ENCODE assay signal across 22 cellular contexts in the genomic region with DNA sequence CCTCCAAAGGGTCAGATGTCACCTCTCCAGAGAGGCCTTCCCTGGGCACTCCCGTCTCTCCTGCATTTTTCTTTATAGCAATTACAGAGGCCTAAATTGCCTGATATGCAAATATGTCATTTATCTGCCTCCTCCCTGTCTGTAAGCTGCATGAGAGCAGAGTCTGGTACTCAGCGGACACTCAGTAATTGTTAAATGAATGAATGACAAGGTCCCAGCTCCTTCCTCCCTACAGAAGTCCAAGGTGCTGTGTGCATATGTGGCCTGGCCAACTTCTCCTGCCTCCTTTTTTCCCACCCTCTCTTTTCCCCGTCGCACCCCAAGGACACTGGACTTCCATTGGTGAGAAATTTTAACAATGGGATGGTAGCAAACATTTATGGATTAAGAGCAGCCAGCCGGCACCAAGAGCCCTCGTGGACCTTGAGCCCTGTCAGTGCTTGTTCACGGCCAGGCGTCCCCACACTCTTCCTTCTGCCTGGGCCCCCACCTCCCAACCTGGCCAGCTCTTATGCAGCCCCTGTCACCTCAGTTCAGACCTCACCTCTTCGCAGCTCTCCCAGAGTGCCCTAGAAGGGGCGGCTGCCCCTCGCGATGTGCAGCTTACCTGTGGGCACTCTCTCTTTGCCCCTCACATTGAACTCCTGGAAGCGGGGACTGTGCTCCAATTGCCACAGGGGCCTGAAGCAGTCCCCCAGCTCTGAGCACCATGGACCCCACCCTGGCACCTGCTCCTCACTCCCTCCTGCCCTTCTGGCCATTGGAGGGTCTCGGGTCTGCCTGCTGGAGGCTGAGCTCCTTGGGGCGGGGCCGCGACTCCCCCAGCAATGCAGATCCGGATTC. TPM values are rescaled to one million over a fixed set of nuclear protein-coding genes. Genes with fewer than 3 reads are reported as not detected.
A peak's percentile ranks its signal among the peaks of the same experiment; 100 is the strongest.
DNase-seq lines count a peak whose midpoint lies in the region; ATAC-seq and TF ChIP-seq lines count a peak whose summit lies in the region.
"Had no signal": no experiment of that assay in that cellular context is flagged by ENCODE, and none has a peak within 500 bp of the region (broad histone marks: within the 10 kb centered on the region; RNA-seq: fewer than 3 reads in every experiment).

No MANE protein-coding gene starts in this region.

- H3K36me3 ChIP-seq in right lobe of liver: no peaks in the 10 kb centered on the region
- H3K36me3 ChIP-seq: BE2C, MG63, SJSA1 had no signal

- peaks cover 10% of the 10 kb centered on the region for H3K27me3 Mint-ChIP-seq in glutamatergic neuron (ENCODE audit: unreplicated experiment)
- H3K27me3 Mint-ChIP-seq in type B pancreatic cell: peaks cover 13% of the 10 kb centered on the region

- ATAC-seq in right lobe of liver (peak in 1 of 4 donors; percentile 33), GM21390 (IDR thresholded peaks at IDR 0.05; ENCODE audit: unreplicated experiment) (no peak)
- ATAC-seq: Right ventricle myocardium inferior had no signal

- peak overlapping the region; percentile 3 for H3K4me3 Mint-ChIP-seq in glutamatergic neuron (ENCODE audit: unreplicated experiment)
- H3K4me3 Mint-ChIP-seq in type B pancreatic cell: no peak overlapping the region

- no peak for TF ChIP-seq POLR2A in right lobe of liver (IDR thresholded peaks at IDR 0.05)

- 33% methylated on average over 14 of the region's 18 CpGs for WGBS in right lobe of liver (ENCODE audit: insufficient coverage, low coverage, low lambda C conversion rate, missing lambda C conversion rate)

- no peaks in the 10 kb centered on the region for H3K9me3 ChIP-seq in right lobe of liver
- H3K9me3 ChIP-seq: BE2C, MG63, SJSA1 had no signal

- H3K27ac ChIP-seq in right lobe of liver: peak overlapping the region in 2 of 3 donors; percentile 52 to 75
- H3K27ac ChIP-seq: 22Rv1, PC-9, SJSA1 had no signal

- DNase-seq in NCI-H526 (lab: John Stamatoyannopoulos, UW): peak; percentile 39 to 52
- DNase-seq in NCI-H526 treated with DMSO at 0.1 percent for 48 hours (lab: John Stamatoyannopoulos, UW): no peak
- no peak for DNase-seq in glutamatergic neuron
- DNase-seq in right lobe of liver: no peak
- no peak for DNase-seq in type B pancreatic cell (ENCODE audit: extremely low spot score, unreplicated experiment)
- DNase-seq in NOMO-1 (lab: John Stamatoyannopoulos, UW; ENCODE audit: unreplicated experiment in 2 of 2): no peak
- DNase-seq: BE2C, Calu3, DMS79 treated with DMSO at 0.1 percent for 48 hours, GF-D8, IMR-90, KG1, MG63, NCI-H2029, NCI-H446 treated with DMSO at 0.1 percent for 48 hours had no signal

- H3K27ac Mint-ChIP-seq in glutamatergic neuron (ENCODE audit: unreplicated experiment) (no peak overlapping the region), type B pancreatic cell (peak overlapping the region; percentile 29)

- peaks cover 12% of the 10 kb centered on the region for H3K4me1 Mint-ChIP-seq in glutamatergic neuron (ENCODE audit: low read depth, unreplicated experiment)
- H3K4me1 Mint-ChIP-seq in type B pancreatic cell (ENCODE audit: unreplicated experiment): peaks cover 14% of the 10 kb centered on the region

- TF ChIP-seq CTCF in glutamatergic neuron (IDR thresholded peaks at IDR 0.05; ENCODE audit: partially characterized antibody, unreplicated experiment) (no peak), right lobe of liver (IDR thresholded peaks at IDR 0.05) (no peak), type B pancreatic cell (conservative IDR thresholded peaks at IDR 0.05) (no peak)

- H3K27me3 ChIP-seq in right lobe of liver: no peaks in the 10 kb centered on the region
- H3K27me3 ChIP-seq: BE2C, MG63 had no signal

- peaks cover 0 to 27% (median 7%) of the 10 kb centered on the region in 4 donors for H3K4me1 ChIP-seq in right lobe of liver
- H3K4me1 ChIP-seq: SJSA1 had no signal

- H3K36me3 Mint-ChIP-seq in glutamatergic neuron (ENCODE audit: unreplicated experiment) (no peaks in the 10 kb centered on the region), type B pancreatic cell (no peaks in the 10 kb centered on the region)

- intact Hi-C loops in right lobe of liver (cut with DNase I): no loop called here

- H3K9me3 Mint-ChIP-seq in glutamatergic neuron (ENCODE audit: unreplicated experiment) (peaks cover 5% of the 10 kb centered on the region), type B pancreatic cell (no peaks in the 10 kb centered on the region)

- peak overlapping the region; percentile 39 to 59 (median 58) for H3K4me3 ChIP-seq in right lobe of liver
- H3K4me3 ChIP-seq: MG63, PC-9, SJSA1 had no signal

RNA-seq across cellular contexts. Expression of gene TMPRSS6, which starts 1.5 kb away (rescaled TPM):
- total RNA-seq in glutamatergic neuron (ENCODE audit: unreplicated experiment) (0.12 TPM), right lobe of liver (100 to 1,000 TPM in 1 of 6 experiments, 10 to 100 TPM in 5; 40.7 to 104 (median 60.6) TPM), type B pancreatic cell (ENCODE audit: low replicate concordance) (7.6 and 14.3 TPM in 2 replicates)
- total RNA-seq: Calu3, H4, IMR-90, Right ventricle myocardium inferior, RPMI7951, SJSA1 had no signal

RNA-seq across cellular contexts. Expression of gene IL2RB, which starts 41.7 kb away (rescaled TPM):
- total RNA-seq in glutamatergic neuron (ENCODE audit: unreplicated experiment): not detected
- 1 to 10 TPM; 1.2 to 8.6 (median 2.0) TPM for total RNA-seq in right lobe of liver
- total RNA-seq in type B pancreatic cell (ENCODE audit: low replicate concordance): 0.12 and 0.68 TPM in 2 replicates
- total RNA-seq: Calu3, IMR-90, RPMI7951, SJSA1 had no signal

RNA-seq across cellular contexts. Expression of gene KCTD17, which starts 56.5 kb away (rescaled TPM):
- total RNA-seq in glutamatergic neuron (ENCODE audit: unreplicated experiment) (137 TPM), right lobe of liver (1 to 10 TPM; 2.0 to 9.7 (median 4.4) TPM), type B pancreatic cell (ENCODE audit: low replicate concordance) (11.1 and 53.7 TPM in 2 replicates)

Comparison
In these comparisons a context has a peak if more than half of its experiments do, and no peak if none do; other contexts are left out.
1. DNase-seq: peak in NCI-H526 (2 of 2); none in NCI-H526 treated with DMSO at 0.1 percent for 48 hours (single experiment), glutamatergic neuron (single experiment), right lobe of liver (0 of 3), type B pancreatic cell (single experiment) and NOMO-1 (0 of 2).